In the genomic region with DNA sequence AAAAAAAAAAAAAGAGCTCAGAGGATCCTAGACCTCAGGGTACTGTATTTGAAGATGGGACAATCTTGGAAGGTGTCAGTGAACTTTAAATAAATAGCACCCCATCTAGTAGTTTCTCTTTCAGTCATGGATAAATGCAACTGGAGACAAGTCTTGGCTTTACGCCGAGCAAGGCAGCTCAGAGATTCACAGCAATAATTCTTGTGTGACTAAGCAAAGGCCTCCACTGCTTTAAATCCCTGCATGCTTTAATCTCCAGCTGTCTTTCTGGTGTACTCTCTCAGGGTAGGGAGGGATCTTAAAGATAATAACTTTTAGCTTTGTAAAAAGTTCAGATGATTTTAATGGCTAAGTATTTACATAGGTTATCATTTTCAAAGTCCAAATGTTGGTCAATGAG, we compare ENCODE assay signal across 12 cellular contexts. TPM values are rescaled to one million over a fixed set of nuclear protein-coding genes. Genes with fewer than 3 reads are reported as not detected.
DNase-seq lines count a peak whose midpoint lies in the region; ATAC-seq and TF ChIP-seq lines count a peak whose summit lies in the region.
"Had no signal": no experiment of that assay in that cellular context is flagged by ENCODE, and none has a peak within 500 bp of the region (broad histone marks: within the 10 kb centered on the region; RNA-seq: fewer than 3 reads in every experiment).

No MANE protein-coding gene starts in this region.

- H3K9me3 ChIP-seq in mesenchymal stem cell (ENCODE audit: control insufficient read depth, low read length) = no peaks in the 10 kb centered on the region
- H3K9me3 ChIP-seq: body of pancreas, gastrocnemius medialis had no signal

- H3K18ac ChIP-seq in mesenchymal stem cell (ENCODE audit: low read depth in 1 of 2, low read length in 2 of 2) = no peak overlapping the region

- H3K4me3 ChIP-seq in cardiac fibroblast (replicated peaks in 1 of 2; ENCODE audit: low read depth in 2 of 2, low read length in 2 of 2) = no peak overlapping the region
- H3K4me3 ChIP-seq in mesenchymal stem cell (ENCODE audit: insufficient read depth in 1 of 2, low read depth in 1 of 2, low read length in 2 of 2) = no peak overlapping the region
- H3K4me3 ChIP-seq: body of pancreas, gastrocnemius medialis had no signal

- H3K27ac ChIP-seq in mesenchymal stem cell (ENCODE audit: low read length, poor library complexity, severe bottlenecking) = no peak overlapping the region
- H3K27ac ChIP-seq: body of pancreas, gastrocnemius medialis had no signal

- H2BK5ac ChIP-seq in mesenchymal stem cell (ENCODE audit: low read depth, low read length, poor library complexity, severe bottlenecking) = no peak overlapping the region

- no peaks in the 10 kb centered on the region for H3K36me3 ChIP-seq in mesenchymal stem cell (ENCODE audit: control insufficient read depth in 1 of 2, insufficient read depth in 2 of 2, low read depth in 1 of 2, low read length in 2 of 2)
- H3K36me3 ChIP-seq: gastrocnemius medialis had no signal

- no peak overlapping the region for H4K8ac ChIP-seq in mesenchymal stem cell (ENCODE audit: low read length)

- no peak overlapping the region for H3K23ac ChIP-seq in mesenchymal stem cell (ENCODE audit: low read length in 2 of 2)

- H2AFZ ChIP-seq in mesenchymal stem cell (ENCODE audit: low read depth, low read length) = no peak overlapping the region

- TF ChIP-seq CTCF in cardiac fibroblast (IDR thresholded peaks at IDR 0.05; ENCODE audit: low read depth, low read length) = no peak

- ATAC-seq in HG02678 (IDR thresholded peaks at IDR 0.05; ENCODE audit: unreplicated experiment) = no peak
- ATAC-seq: body of pancreas had no signal

- H3K4me2 ChIP-seq in mesenchymal stem cell (ENCODE audit: low read length, poor library complexity, severe bottlenecking) = no peak overlapping the region

- 45% methylated on average over 2 of the region's 2 CpGs for WGBS in mesenchymal stem cell

- DNase-seq in NCI-H446 (lab: John Stamatoyannopoulos, UW) (peak; percentile 58 to 82), cardiac fibroblast (ENCODE audit: low read depth in 2 of 2) (peak; percentile 7 to 51), mesenchymal stem cell (peak; percentile 56), retina (no peak), erythroblast (lab: John Stamatoyannopoulos, UW) (no peak)
- no peak for DNase-seq in stimulated activated CD4-positive, alpha-beta T cell treated with anti-CD3 and anti-CD28 coated beads, Interleukin-4, amount 100 ng/mL, for 4 hours
- DNase-seq: activated CD4-positive, alpha-beta T cell treated with anti-CD3 and anti-CD28 coated beads, Interleukin-2, amount 50 U/mL, for 4 hours; CD4-positive, alpha-beta T cell; NCI-H1048 had no signal

- H2BK120ac ChIP-seq in mesenchymal stem cell (ENCODE audit: low read depth, low read length) = no peak overlapping the region

- no peak overlapping the region for H2AK5ac ChIP-seq in mesenchymal stem cell (ENCODE audit: low read length, severe bottlenecking)

- no peaks in the 10 kb centered on the region for H3K27me3 ChIP-seq in mesenchymal stem cell (ENCODE audit: control insufficient read depth in 1 of 2, insufficient read depth in 1 of 2, low read length in 2 of 2)
- H3K27me3 ChIP-seq: body of pancreas, gastrocnemius medialis had no signal

- TF ChIP-seq POLR2A in erythroblast (IDR thresholded peaks at IDR 0.05; ENCODE audit: low read length) = no peak

- H3K4me1 ChIP-seq in mesenchymal stem cell (ENCODE audit: control insufficient read depth, insufficient read depth, low read depth, low read length) = no peaks in the 10 kb centered on the region
- H3K4me1 ChIP-seq: body of pancreas, gastrocnemius medialis had no signal

- H3K79me1 ChIP-seq in mesenchymal stem cell (replicated peaks; ENCODE audit: low read length, poor library complexity, severe bottlenecking) = no peaks in the 10 kb centered on the region

- H3K9ac ChIP-seq in mesenchymal stem cell (ENCODE audit: low read length) = no peak overlapping the region

- no peak overlapping the region for H4K91ac ChIP-seq in mesenchymal stem cell (ENCODE audit: low read length)

- H2BK15ac ChIP-seq in mesenchymal stem cell (ENCODE audit: low read depth, poor library complexity, severe bottlenecking) = no peak overlapping the region

- H2BK12ac ChIP-seq in mesenchymal stem cell (ENCODE audit: low read length in 2 of 2) = no peak overlapping the region

- H3K14ac ChIP-seq in mesenchymal stem cell (ENCODE audit: low read length in 2 of 2) = no peak overlapping the region

- H3K4ac ChIP-seq in mesenchymal stem cell (ENCODE audit: low read depth in 1 of 2, low read length in 2 of 2) = no peak overlapping the region

RNA-seq across cellular contexts. Expression of a gene that starts 36.3 kb away (rescaled TPM):
- 0.01 TPM for polyA plus RNA-seq in mesenchymal stem cell (2013, experiment 1 of 2)
- 0.08 TPM for polyA plus RNA-seq in mesenchymal stem cell (2013, experiment 2 of 2)

Comparison
In these comparisons a context has a peak if more than half of its experiments do, and no peak if none do; other contexts are left out.
1. DNase-seq: peak in NCI-H446 (2 of 2), cardiac fibroblast (2 of 2) and mesenchymal stem cell (single experiment); none in stimulated activated CD4-positive, alpha-beta T cell treated with anti-CD3 and anti-CD28 coated beads, Interleukin-4, amount 100 ng/mL, for 4 hours (0 of 2), retina (single experiment) and erythroblast (0 of 2).